Comparison of ENCODE assay signal across 10 cellular contexts in the genomic region with DNA sequence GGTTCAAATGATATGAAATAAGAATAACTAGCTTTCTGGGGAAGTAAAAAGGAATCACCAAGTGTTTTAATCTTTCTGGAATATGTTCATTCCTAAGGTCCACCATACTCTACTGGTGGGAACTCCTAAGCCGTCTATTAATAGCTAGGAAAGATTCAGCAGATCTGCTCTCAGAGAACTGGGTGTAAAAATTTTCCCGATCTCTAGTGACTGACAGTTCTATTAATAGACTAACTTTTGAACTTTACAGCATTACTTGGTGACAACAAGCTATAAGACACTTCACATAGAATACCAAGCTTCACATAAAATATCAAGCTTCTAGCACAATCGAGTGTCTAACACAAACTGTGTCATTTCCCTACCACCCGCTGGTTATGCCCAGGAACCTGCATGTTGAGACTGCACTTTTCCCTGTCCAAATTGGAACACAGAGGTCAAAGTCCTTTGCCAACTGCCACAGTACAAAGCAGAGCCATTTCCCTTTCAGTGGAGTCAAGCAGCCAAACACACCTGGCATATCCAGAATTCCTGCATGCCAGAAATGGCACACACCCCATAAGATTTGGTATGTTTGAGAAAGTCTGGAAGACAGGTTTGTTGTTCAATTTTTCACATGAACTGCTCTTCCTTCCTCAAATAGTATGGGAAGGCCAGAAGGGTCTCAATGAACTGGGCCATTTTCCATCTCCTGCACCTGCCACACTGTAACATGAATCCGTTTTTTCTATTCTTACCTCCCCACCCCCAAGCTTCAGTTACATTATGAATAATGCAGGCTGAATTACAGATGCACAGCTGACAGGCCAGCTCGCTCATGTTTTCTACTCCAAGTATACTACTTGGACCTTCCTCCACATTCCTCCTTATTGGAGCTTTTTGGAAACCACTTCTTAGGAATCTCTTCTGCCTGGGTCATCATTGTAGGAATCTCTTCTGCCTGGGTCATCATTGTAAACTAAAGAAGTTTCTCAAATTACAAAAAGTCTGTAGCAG. TPM values are rescaled to one million over a fixed set of nuclear protein-coding genes. Genes with fewer than 3 reads are reported as not detected.
DNase-seq lines count a peak whose midpoint lies in the region; ATAC-seq and TF ChIP-seq lines count a peak whose summit lies in the region.
"Had no signal": no experiment of that assay in that cellular context is flagged by ENCODE, and none has a peak within 500 bp of the region (broad histone marks: within the 10 kb centered on the region; RNA-seq: fewer than 3 reads in every experiment).

No MANE protein-coding gene starts in this region.

- H3K27ac ChIP-seq in CD4-positive, alpha-beta T cell (ENCODE audit: low read depth, low read length), result no peak overlapping the region
- H3K27ac ChIP-seq in ascending aorta, result peak overlapping the region; percentile 0 to 50
- H3K27ac ChIP-seq: neutrophil had no signal

- H3F3A ChIP-seq in Loucy (ENCODE audit: low read depth), result no peaks in the 10 kb centered on the region

- CTCF ChIA-PET in CD4-positive, alpha-beta T cell (lab: Charles Lee), result interaction anchor here (1.3 kb wide), 1 partner anchor 75 kb away, joined by 7 read pairs; no protein-coding TSS in a partner anchor

- H3K36me3 Mint-ChIP-seq in CD4-positive, alpha-beta T cell (ENCODE audit: low read depth), result peaks cover 70% of the 10 kb centered on the region

- H3K4me3 Mint-ChIP-seq in CD4-positive, alpha-beta T cell, result peak overlapping the region; percentile 96

- H3K9me3 Mint-ChIP-seq in CD4-positive, alpha-beta T cell, result no peaks in the 10 kb centered on the region

- intact Hi-C loops in CD4-positive, alpha-beta T cell (cut with DNase I, micrococcal nuclease), result loop anchor here (5.0 to 10.0 kb wide), 2 partner anchors 60 to 1037 kb away; a partner anchor contains a TSS
- intact Hi-C loops in ascending aorta (cut with DNase I), result loop anchor here (10.0 kb wide), 1 partner anchor 467 kb away; a partner anchor contains a TSS

- no peak for ATAC-seq in CD4-positive, alpha-beta T cell (ENCODE audit: poor library complexity)
- no peak for ATAC-seq in GM21723 (IDR thresholded peaks at IDR 0.05; ENCODE audit: unreplicated experiment)

- H3K9me3 ChIP-seq in CD4-positive, alpha-beta T cell (ENCODE audit: control insufficient read depth, low read length), result no peaks in the 10 kb centered on the region
- H3K9me3 ChIP-seq in Loucy (ENCODE audit: insufficient read depth, low read depth, low read length) (no peaks in the 10 kb centered on the region), ascending aorta (no peaks in the 10 kb centered on the region)
- H3K9me3 ChIP-seq: neutrophil, upper lobe of left lung had no signal

- H3K9ac ChIP-seq in Loucy (ENCODE audit: low read depth, low read length, poor library complexity, severe bottlenecking), result peak overlapping the region; percentile 85

- no peak overlapping the region for H2AFZ ChIP-seq in Loucy (ENCODE audit: low read length)

- no peaks in the 10 kb centered on the region for H3K27me3 ChIP-seq in CD4-positive, alpha-beta T cell (ENCODE audit: control insufficient read depth, insufficient read depth, low read length)
- H3K27me3 ChIP-seq in Loucy (ENCODE audit: insufficient read depth, low read length, poor library complexity, severe bottlenecking) (no peaks in the 10 kb centered on the region), ascending aorta (no peaks in the 10 kb centered on the region)
- H3K27me3 ChIP-seq: neutrophil, upper lobe of left lung had no signal

- peaks cover 73% of the 10 kb centered on the region for H3K79me2 ChIP-seq in Loucy (ENCODE audit: insufficient read depth, low read length)

- peak overlapping the region; percentile 89 for H3K4me2 ChIP-seq in Loucy (ENCODE audit: low read depth, low read length, poor library complexity, severe bottlenecking)

- H3K4me1 ChIP-seq in Loucy (ENCODE audit: insufficient read depth, low read length, poor library complexity, severe bottlenecking) (peaks cover 44% of the 10 kb centered on the region), ascending aorta (peaks cover 3 to 19% of the 10 kb centered on the region in 2 donors)

- peaks cover 37% of the 10 kb centered on the region for H3K36me3 ChIP-seq in Loucy (ENCODE audit: insufficient read depth, low read length)
- peaks cover 33 to 35% of the 10 kb centered on the region in 2 donors for H3K36me3 ChIP-seq in ascending aorta

- DNase-seq in CD4-positive, alpha-beta T cell, result no peak
- DNase-seq in ascending aorta (ENCODE audit: low spot score in 2 of 2) (no peak), mucosa of gallbladder (ENCODE audit: low spot score) (peak; percentile 69), T-helper 1 cell (no peak), iPS-NIHi11 (ENCODE audit: low spot score) (no peak)
- no peak for DNase-seq in NK-92 treated with Interleukin-12 subunit alpha and Interleukin-12 subunit beta, amount 100 ng/mL, for 24 hours (lab: John Stamatoyannopoulos, UW)
- DNase-seq: upper lobe of left lung had no signal

- no peaks in the 10 kb centered on the region for H3K9me2 ChIP-seq in Loucy (replicated peaks; ENCODE audit: low read depth, low read length)

- H3K4me3 ChIP-seq in Loucy (ENCODE audit: low read length, poor library complexity, severe bottlenecking), result peak overlapping the region; percentile 88
- H3K4me3 ChIP-seq in ascending aorta, result peak overlapping the region in 1 of 2 donors; percentile 10
- H3K4me3 ChIP-seq: upper lobe of left lung had no signal

- POLR2A ChIA-PET in CD4-positive, alpha-beta T cell (lab: Charles Lee), result interaction anchor here (1.0 to 1.2 kb wide), 2 partner anchors 46 to 51 kb away, joined by 4 read pairs; no protein-coding TSS in a partner anchor

- TF ChIP-seq CTCF in CD4-positive, alpha-beta T cell (IDR thresholded peaks at IDR 0.05), result no peak
- TF ChIP-seq CTCF in Loucy (conservative IDR thresholded peaks at IDR 0.05; ENCODE audit: low read length) (no peak), ascending aorta (IDR thresholded peaks at IDR 0.05) (no peak)

- H3K4me1 Mint-ChIP-seq in CD4-positive, alpha-beta T cell (ENCODE audit: low read depth), result peaks cover 74% of the 10 kb centered on the region

- peaks cover 48% of the 10 kb centered on the region for H4K20me1 ChIP-seq in Loucy (ENCODE audit: insufficient read depth, low read length, poor library complexity, severe bottlenecking)

- no peak overlapping the region for H3K27ac Mint-ChIP-seq in CD4-positive, alpha-beta T cell

- H3K27me3 Mint-ChIP-seq in CD4-positive, alpha-beta T cell, result no peaks in the 10 kb centered on the region

RNA-seq across cellular contexts. Expression of a gene that starts 3.7 kb away (rescaled TPM):
- 10 to 100 TPM; 54.9 to 58.2 TPM for total RNA-seq in CD4-positive, alpha-beta T cell
- total RNA-seq in ascending aorta (16.7 TPM), mucosa of gallbladder (63.4 TPM)

RNA-seq across cellular contexts. Expression of a gene that starts 57.0 kb away (rescaled TPM):
- total RNA-seq in CD4-positive, alpha-beta T cell, result 10 to 100 TPM; 51.8 to 55.2 TPM
- total RNA-seq in ascending aorta (6.8 TPM), mucosa of gallbladder (28.6 TPM)
